ENCODE assay signal across 17 cellular contexts in the genomic region with DNA sequence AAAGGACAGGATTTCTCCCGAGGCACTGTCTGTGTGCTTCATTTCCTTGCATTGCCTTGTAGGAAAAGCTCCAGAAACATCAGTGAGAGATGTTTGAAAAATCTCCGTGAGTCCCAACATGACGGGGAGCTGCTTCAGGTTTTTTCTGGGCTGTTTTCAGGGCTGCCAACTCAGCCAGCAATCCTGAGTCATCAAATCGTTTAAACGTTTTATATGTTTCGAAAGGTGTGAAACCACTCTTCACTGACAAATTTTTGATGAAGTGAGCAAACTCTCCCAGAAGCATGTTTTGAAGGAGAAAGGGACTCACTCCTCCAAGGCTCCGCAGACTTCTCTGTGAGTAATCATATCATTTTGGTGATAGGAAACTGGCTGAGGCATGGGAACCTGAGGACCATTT.
"Had no signal": no experiment of that assay in that cellular context is flagged by ENCODE, and none has a peak within 500 bp of the region (broad histone marks: within the 10 kb centered on the region; RNA-seq: fewer than 3 reads in every experiment).

No MANE protein-coding gene starts in this region.

- DNase-seq: colonic mucosa; cortex of kidney; effector CD8-positive, alpha-beta T cell; effector memory CD8-positive, alpha-beta T cell; foreskin keratinocyte; heart left ventricle; immature natural killer cell; left cardiac atrium; left lung; left ventricle myocardium superior; lower lobe of right lung; mesenchymal stem cell; mucosa of descending colon; naive B cell had no signal

- H3K27ac ChIP-seq: colonic mucosa, esophagus muscularis mucosa, foreskin keratinocyte, gastroesophageal sphincter, heart left ventricle, hepatocyte, left lung, lower lobe of right lung had no signal

- ATAC-seq: effector memory CD8-positive, alpha-beta T cell; foreskin keratinocyte; gastroesophageal sphincter; heart left ventricle; left cardiac atrium; left lung; left ventricle myocardium superior; lower lobe of right lung; mucosa of descending colon had no signal

- H3K4me2 ChIP-seq: hepatocyte had no signal

- H3K36me3 ChIP-seq: colonic mucosa, esophagus muscularis mucosa, gastroesophageal sphincter, heart left ventricle, left lung, lower lobe of right lung had no signal

- H2AFZ ChIP-seq: hepatocyte had no signal

- H3K4me3 ChIP-seq: colonic mucosa, esophagus muscularis mucosa, gastroesophageal sphincter, heart left ventricle, hepatocyte, left lung, lower lobe of right lung, mucosa of descending colon had no signal

- H3K79me2 ChIP-seq: hepatocyte had no signal

- H3K27me3 ChIP-seq: colonic mucosa, foreskin keratinocyte, heart left ventricle, hepatocyte, left lung had no signal

- H3K9me3 ChIP-seq: colonic mucosa, lower lobe of right lung had no signal

- H3K4me1 ChIP-seq: colonic mucosa, esophagus muscularis mucosa, foreskin keratinocyte, gastroesophageal sphincter, heart left ventricle, left lung, lower lobe of right lung had no signal
